ENCODE assay signal across 7 cellular contexts in genomic region chr9:98118640-98119601, GRCh38. TPM values are rescaled to one million over a fixed set of nuclear protein-coding genes. Genes with fewer than 3 reads are reported as not detected.
DNase-seq lines count a peak whose midpoint lies in the region; ATAC-seq and TF ChIP-seq lines count a peak whose summit lies in the region.

A gene with protein sequence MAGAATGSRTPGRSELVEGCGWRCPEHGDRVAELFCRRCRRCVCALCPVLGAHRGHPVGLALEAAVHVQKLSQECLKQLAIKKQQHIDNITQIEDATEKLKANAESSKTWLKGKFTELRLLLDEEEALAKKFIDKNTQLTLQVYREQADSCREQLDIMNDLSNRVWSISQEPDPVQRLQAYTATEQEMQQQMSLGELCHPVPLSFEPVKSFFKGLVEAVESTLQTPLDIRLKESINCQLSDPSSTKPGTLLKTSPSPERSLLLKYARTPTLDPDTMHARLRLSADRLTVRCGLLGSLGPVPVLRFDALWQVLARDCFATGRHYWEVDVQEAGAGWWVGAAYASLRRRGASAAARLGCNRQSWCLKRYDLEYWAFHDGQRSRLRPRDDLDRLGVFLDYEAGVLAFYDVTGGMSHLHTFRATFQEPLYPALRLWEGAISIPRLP (minus strand): TSS chr9:98119222. CDS start chr9:98119188, 34 bp downstream.

- H3K4me3 ChIP-seq in coronary artery: peak within 1 kb of the TSS; percentile 73
- H3K4me3 ChIP-seq in liver (ENCODE audit: low read depth in 1 of 3, low read length in 3 of 3): peak within 1 kb of the TSS; percentile 78 to 90 (median 86)

- peak; percentile 55 for TF ChIP-seq POLR2A in GM15510 (IDR thresholded peaks at IDR 0.05; ENCODE audit: borderline replicate concordance, extremely low read depth, insufficient read length)

- peak within 1 kb of the TSS; percentile 38 to 77 for H3K27ac ChIP-seq in coronary artery
- peak within 1 kb of the TSS; percentile 73 to 89 for H3K27ac ChIP-seq in liver (ENCODE audit: low read depth in 1 of 2, low read length in 2 of 2)

- H3K9ac ChIP-seq in liver (ENCODE audit: low read depth in 1 of 2, low read length in 2 of 2): peak within 1 kb of the TSS; percentile 60 to 82

- peaks cover 0 to 1% (median 0%) of the 10 kb centered on the region in 4 donors for H3K36me3 ChIP-seq in liver (ENCODE audit: control insufficient read depth in 4 of 4, insufficient read depth in 3 of 4, low read depth in 1 of 4, low read length in 3 of 4)

- peak; percentile 7 for DNase-seq in NCI-H146 treated with DMSO at 0.1 percent for 48 hours (lab: John Stamatoyannopoulos, UW; ENCODE audit: unreplicated experiment)
- DNase-seq in activated CD4-positive, CD25-positive, alpha-beta regulatory T cell treated with anti-CD3 and anti-CD28 coated beads, Interleukin-2, amount 50 U/mL, for 16 hours (ENCODE audit: low read depth, low spot score): peak; percentile 32
- DNase-seq in coronary artery (ENCODE audit: low spot score): no peak
- peak in 2 of 3 experiments; percentile 20 to 65 for DNase-seq in stimulated activated CD4-positive, alpha-beta T cell treated with anti-CD3 and anti-CD28 coated beads, TNF-alpha, amount 100 ng/mL, for 24 hours (ENCODE audit: low read depth in 3 of 3)

- peak; percentile 66 for ATAC-seq in HG02588 (IDR thresholded peaks at IDR 0.05; ENCODE audit: unreplicated experiment)

- peak; percentile 29 to 48 for TF ChIP-seq RAD21 in liver (IDR thresholded peaks at IDR 0.05)

- no peak for TF ChIP-seq CTCF in coronary artery (IDR thresholded peaks at IDR 0.05)
- no peak for TF ChIP-seq CTCF in liver (IDR thresholded peaks at IDR 0.05; ENCODE audit: low read depth, low read length, missing input control)

- peaks cover 2 to 16% (median 10%) of the 10 kb centered on the region in 4 donors for H3K4me1 ChIP-seq in liver (ENCODE audit: control insufficient read depth in 4 of 4, insufficient read depth in 4 of 4, low read length in 3 of 4)

- no peaks in the 10 kb centered on the region for H3K9me3 ChIP-seq in liver (ENCODE audit: control insufficient read depth in 4 of 4, low read length in 3 of 4)

- H3K27me3 ChIP-seq in liver (ENCODE audit: control insufficient read depth in 4 of 4, insufficient read depth in 4 of 4, low read length in 3 of 4): no peaks in the 10 kb centered on the region

- WGBS in liver: under 1% methylated on average over 71 of the region's 71 CpGs

TF ChIP-seq in liver, 16 proteins besides CTCF, POLR2A, EP300 and RAD21:
- TF ChIP-seq GABPA (IDR thresholded peaks at IDR 0.05 in 1 of 2, conservative IDR thresholded peaks at IDR 0.05 in 1 of 2) (no peak), FOXA1 (IDR thresholded peaks at IDR 0.05) (no peak), HNF4A (conservative IDR thresholded peaks at IDR 0.05) (no peak), HNF4G (IDR thresholded peaks at IDR 0.05) (no peak), JUND (IDR thresholded peaks at IDR 0.05) (no peak), SP1 (IDR thresholded peaks at IDR 0.05) (no peak), MAX (IDR thresholded peaks at IDR 0.05) (no peak), YY1 (IDR thresholded peaks at IDR 0.05) (peak; percentile 20), ZBTB33 (IDR thresholded peaks at IDR 0.05) (no peak), FOXA2 (IDR thresholded peaks at IDR 0.05) (no peak), RXRA (IDR thresholded peaks at IDR 0.05) (peak; percentile 7 to 36)
- TF ChIP-seq, protein P1, sequence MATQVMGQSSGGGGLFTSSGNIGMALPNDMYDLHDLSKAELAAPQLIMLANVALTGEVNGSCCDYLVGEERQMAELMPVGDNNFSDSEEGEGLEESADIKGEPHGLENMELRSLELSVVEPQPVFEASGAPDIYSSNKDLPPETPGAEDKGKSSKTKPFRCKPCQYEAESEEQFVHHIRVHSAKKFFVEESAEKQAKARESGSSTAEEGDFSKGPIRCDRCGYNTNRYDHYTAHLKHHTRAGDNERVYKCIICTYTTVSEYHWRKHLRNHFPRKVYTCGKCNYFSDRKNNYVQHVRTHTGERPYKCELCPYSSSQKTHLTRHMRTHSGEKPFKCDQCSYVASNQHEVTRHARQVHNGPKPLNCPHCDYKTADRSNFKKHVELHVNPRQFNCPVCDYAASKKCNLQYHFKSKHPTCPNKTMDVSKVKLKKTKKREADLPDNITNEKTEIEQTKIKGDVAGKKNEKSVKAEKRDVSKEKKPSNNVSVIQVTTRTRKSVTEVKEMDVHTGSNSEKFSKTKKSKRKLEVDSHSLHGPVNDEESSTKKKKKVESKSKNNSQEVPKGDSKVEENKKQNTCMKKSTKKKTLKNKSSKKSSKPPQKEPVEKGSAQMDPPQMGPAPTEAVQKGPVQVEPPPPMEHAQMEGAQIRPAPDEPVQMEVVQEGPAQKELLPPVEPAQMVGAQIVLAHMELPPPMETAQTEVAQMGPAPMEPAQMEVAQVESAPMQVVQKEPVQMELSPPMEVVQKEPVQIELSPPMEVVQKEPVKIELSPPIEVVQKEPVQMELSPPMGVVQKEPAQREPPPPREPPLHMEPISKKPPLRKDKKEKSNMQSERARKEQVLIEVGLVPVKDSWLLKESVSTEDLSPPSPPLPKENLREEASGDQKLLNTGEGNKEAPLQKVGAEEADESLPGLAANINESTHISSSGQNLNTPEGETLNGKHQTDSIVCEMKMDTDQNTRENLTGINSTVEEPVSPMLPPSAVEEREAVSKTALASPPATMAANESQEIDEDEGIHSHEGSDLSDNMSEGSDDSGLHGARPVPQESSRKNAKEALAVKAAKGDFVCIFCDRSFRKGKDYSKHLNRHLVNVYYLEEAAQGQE (IDR thresholded peaks at IDR 0.05): no peak
TF ChIP-seq in liver: peak in this region for 2.

RNA-seq across cellular contexts. Expression of the gene that starts here (rescaled TPM):
- total RNA-seq in liver: 10 to 100 TPM; 15.2 to 19.9 TPM
- polyA plus RNA-seq in liver: 10 to 100 TPM; 15.6 to 22.0 TPM
